14 cellular contexts compared by ENCODE assay signal in the genomic region with DNA sequence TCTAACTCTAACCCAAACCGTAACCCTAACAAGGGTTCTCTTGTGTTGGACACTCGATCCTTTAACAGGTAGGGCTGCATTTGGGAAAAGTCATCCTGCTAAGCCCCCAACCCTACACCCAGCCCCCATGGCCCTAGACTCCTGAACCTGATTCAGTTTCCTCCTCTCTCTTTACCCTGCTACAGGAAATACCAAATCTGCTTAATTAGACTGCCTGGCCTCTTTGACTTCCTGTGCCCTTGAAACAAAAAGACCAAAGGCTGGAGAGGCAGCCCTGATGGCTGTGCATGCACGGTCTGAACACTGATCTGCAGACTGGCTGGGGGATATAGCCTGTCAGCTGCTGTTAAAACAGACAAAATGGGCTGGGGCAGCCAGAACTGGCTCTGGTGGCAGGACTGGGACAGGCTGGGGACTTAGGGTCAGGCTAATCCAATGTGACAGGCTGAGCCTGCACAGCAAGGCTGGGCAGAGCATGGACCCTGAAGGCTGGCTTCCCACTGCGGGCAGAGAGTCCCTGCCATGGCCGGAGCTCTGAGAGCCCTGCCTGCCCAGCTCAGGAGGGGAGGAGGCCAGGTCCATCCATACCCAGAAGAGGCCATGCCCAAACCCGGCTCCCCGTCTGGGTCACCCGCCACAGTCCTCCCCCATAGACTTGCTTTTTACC. TPM values are rescaled to one million over a fixed set of nuclear protein-coding genes. Genes with fewer than 3 reads are reported as not detected.
A peak's percentile ranks its signal among the peaks of the same experiment; 100 is the strongest.
DNase-seq lines count a peak whose midpoint lies in the region; ATAC-seq, FAIRE-seq and TF ChIP-seq lines count a peak whose summit lies in the region.
"Had no signal": no experiment of that assay in that cellular context is flagged by ENCODE, and none has a peak within 500 bp of the region (broad histone marks: within the 10 kb centered on the region; RNA-seq: fewer than 3 reads in every experiment).

No MANE protein-coding gene starts in this region.

- peak; percentile 88 for ATAC-seq in HepG2
- no peak for ATAC-seq in HG03159 (IDR thresholded peaks at IDR 0.05; ENCODE audit: unreplicated experiment)

- H3K36me3 ChIP-seq in HepG2 (replicated peaks in 1 of 2; ENCODE audit: control insufficient read depth in 1 of 2, insufficient read depth in 2 of 2, low read length in 2 of 2), result no peaks in the 10 kb centered on the region
- H3K36me3 ChIP-seq: left ventricle myocardium inferior, sigmoid colon had no signal

- peak overlapping the region; percentile 87 for H3K27ac Mint-ChIP-seq in T-helper 1 cell treated with Interleukin-12 subunit alpha and Interleukin-12 subunit beta and Interleukin-4 antibody, amounts not matched to agents 30 μg/mL and 1 μg/mL, for 36 hours

- DNase-seq in AML-193 (lab: John Stamatoyannopoulos, UW), result peak; percentile 24 to 29
- DNase-seq in ELF-1 (ENCODE audit: low read depth, low spot score), result peak; percentile 33
- peak; percentile 83 for DNase-seq in HepG2 (ENCODE audit: low spot score)
- no peak for DNase-seq in COLO668 (lab: John Stamatoyannopoulos, UW; ENCODE audit: unreplicated experiment)
- no peak for DNase-seq in NCI-H1092 treated with DMSO at 0.1 percent for 48 hours (lab: John Stamatoyannopoulos, UW)
- no peak for DNase-seq in cerebellar nuclear complex (lab: John Stamatoyannopoulos, UW)
- DNase-seq: DMS 273 treated with DMSO at 0.1 percent for 48 hours, left ventricle myocardium inferior, PC-9, sigmoid colon had no signal

- no peaks in the 10 kb centered on the region for H4K20me1 ChIP-seq in HepG2 (ENCODE audit: insufficient read depth, low read length)

- H3K27me3 Mint-ChIP-seq in T-helper 1 cell treated with Interleukin-12 subunit alpha and Interleukin-12 subunit beta and Interleukin-4 antibody, amounts not matched to agents 30 μg/mL and 1 μg/mL, for 36 hours (ENCODE audit: low read depth), result no peaks in the 10 kb centered on the region

- H3K9me3 Mint-ChIP-seq in T-helper 1 cell treated with Interleukin-12 subunit alpha and Interleukin-12 subunit beta and Interleukin-4 antibody, amounts not matched to agents 30 μg/mL and 1 μg/mL, for 36 hours, result no peaks in the 10 kb centered on the region

- TF ChIP-seq CTCF in HepG2 (CRISPR knock-in tag; IDR thresholded peaks at IDR 0.05), result no peak

- no TSS peak for BruUV-seq in HepG2 (replicated peaks; lab: Mats Ljungman, UMichigan)

- no peak overlapping the region for H3K9ac ChIP-seq in HepG2 (ENCODE audit: insufficient read depth, low read depth, low read length)

- no peaks in the 10 kb centered on the region for H3K27me3 ChIP-seq in HepG2 (ENCODE audit: control insufficient read depth in 1 of 2, insufficient read depth in 2 of 2, low read length in 2 of 2)
- H3K27me3 ChIP-seq: sigmoid colon had no signal

- intact Hi-C loops in HepG2 (cut with micrococcal nuclease; ENCODE audit: unreplicated experiment), result loop anchor here (5.0 kb wide), 1 partner anchor 45 kb away; no protein-coding TSS in a partner anchor

- peak overlapping the region; percentile 77 for H3K4me3 Mint-ChIP-seq in T-helper 1 cell treated with Interleukin-12 subunit alpha and Interleukin-12 subunit beta and Interleukin-4 antibody, amounts not matched to agents 30 μg/mL and 1 μg/mL, for 36 hours

- no peak for FAIRE-seq in HepG2 (lab: Jason Lieb, UNC)

- 58% methylated on average over 6 of the region's 8 CpGs for WGBS in HepG2 (ENCODE audit: low lambda C conversion rate)

- no peak overlapping the region; a peak in 1 of 6 replicates for H3K4me3 ChIP-seq in HepG2 (replicated peaks in 1 of 3; ENCODE audit: insufficient read depth in 1 of 3, low read depth in 2 of 3, low read length in 3 of 3)
- H3K4me3 ChIP-seq: left ventricle myocardium inferior, PC-9, sigmoid colon had no signal

- in situ Hi-C loops in HepG2 (cut with HindIII; ENCODE audit: extremely low pct_ligation_motif_present, low pct_unique_long_range_greater_than_20kb), result no loop called here

- H3K4me1 Mint-ChIP-seq in T-helper 1 cell treated with Interleukin-12 subunit alpha and Interleukin-12 subunit beta and Interleukin-4 antibody, amounts not matched to agents 30 μg/mL and 1 μg/mL, for 36 hours (ENCODE audit: low read depth), result peaks cover 24% of the 10 kb centered on the region

- peaks cover 92% of the 10 kb centered on the region for H3K4me1 ChIP-seq in HepG2 (ENCODE audit: insufficient read depth, low read length)
- H3K4me1 ChIP-seq: left ventricle myocardium inferior had no signal

- no peaks in the 10 kb centered on the region for H3K9me3 ChIP-seq in HepG2 (ENCODE audit: low read length)
- H3K9me3 ChIP-seq: left ventricle myocardium inferior, sigmoid colon had no signal

- H3K36me3 Mint-ChIP-seq in T-helper 1 cell treated with Interleukin-12 subunit alpha and Interleukin-12 subunit beta and Interleukin-4 antibody, amounts not matched to agents 30 μg/mL and 1 μg/mL, for 36 hours (ENCODE audit: low read depth), result peaks cover 3% of the 10 kb centered on the region

- peak in 1 of 2 experiments; percentile 77; a peak in 2 of 4 replicates for TF ChIP-seq EP300 in HepG2 (IDR thresholded peaks at IDR 0.05; ENCODE audit: low read depth in 2 of 2, low read length in 2 of 2)
- peak; percentile 38; the same call in 1 of the 2 replicates for TF ChIP-seq EP300 in HepG2 (CRISPR knock-in tag; IDR thresholded peaks at IDR 0.05; ENCODE audit: borderline replicate concordance)

- peak overlapping the region; percentile 58 for H3K4me2 ChIP-seq in HepG2 (ENCODE audit: low read depth, low read length)
- H3K4me2 ChIP-seq: PC-9 had no signal

- H3K27ac ChIP-seq in HepG2 (ENCODE audit: extremely low read length, insufficient read depth, low read length), result peak overlapping the region; percentile 81
- H3K27ac ChIP-seq: left ventricle myocardium inferior, PC-9 had no signal

- no peak for TF ChIP-seq RAD21 in HepG2 (CRISPR knock-in tag; IDR thresholded peaks at IDR 0.05)

- POLR2A ChIA-PET in HepG2 (lab: Yijun Ruan, JAX), result no interaction called here

- H3K79me2 ChIP-seq in HepG2 (ENCODE audit: insufficient read depth, low read length), result no peaks in the 10 kb centered on the region

- TF ChIP-seq POLR2A in HepG2 (IDR thresholded peaks at IDR 0.05; ENCODE audit: insufficient read depth in 1 of 2, low read depth in 2 of 2, low read length in 2 of 2), result peak in 1 of 2 experiments; percentile 49; a peak in 2 of 4 replicates

- CTCF ChIA-PET in HepG2 (lab: Yijun Ruan, JAX; ENCODE audit: low intra/inter-chr PET ratio, low total read pairs), result no interaction called here

- H2AFZ ChIP-seq in HepG2 (ENCODE audit: low read length), result no peak overlapping the region
- H2AFZ ChIP-seq: PC-9 had no signal

TF ChIP-seq in HepG2, 621 proteins besides CTCF, POLR2A, EP300 and RAD21 (continues in another document):
- TF ChIP-seq MXD4 (CRISPR knock-in tag; IDR thresholded peaks at IDR 0.05) (no peak), ZNF552 (CRISPR knock-in tag; IDR thresholded peaks at IDR 0.05; ENCODE audit: borderline replicate concordance) (no peak), KDM4B (CRISPR knock-in tag; IDR thresholded peaks at IDR 0.05) (no peak), THAP11 (CRISPR knock-in tag; IDR thresholded peaks at IDR 0.05) (no peak), MAFG (CRISPR knock-in tag; IDR thresholded peaks at IDR 0.05) (no peak), BHLHE40 (IDR thresholded peaks at IDR 0.05; ENCODE audit: low read length) (no peak)
- TF ChIP-seq, protein P1, sequence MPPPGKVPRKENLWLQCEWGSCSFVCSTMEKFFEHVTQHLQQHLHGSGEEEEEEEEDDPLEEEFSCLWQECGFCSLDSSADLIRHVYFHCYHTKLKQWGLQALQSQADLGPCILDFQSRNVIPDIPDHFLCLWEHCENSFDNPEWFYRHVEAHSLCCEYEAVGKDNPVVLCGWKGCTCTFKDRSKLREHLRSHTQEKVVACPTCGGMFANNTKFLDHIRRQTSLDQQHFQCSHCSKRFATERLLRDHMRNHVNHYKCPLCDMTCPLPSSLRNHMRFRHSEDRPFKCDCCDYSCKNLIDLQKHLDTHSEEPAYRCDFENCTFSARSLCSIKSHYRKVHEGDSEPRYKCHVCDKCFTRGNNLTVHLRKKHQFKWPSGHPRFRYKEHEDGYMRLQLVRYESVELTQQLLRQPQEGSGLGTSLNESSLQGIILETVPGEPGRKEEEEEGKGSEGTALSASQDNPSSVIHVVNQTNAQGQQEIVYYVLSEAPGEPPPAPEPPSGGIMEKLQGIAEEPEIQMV (CRISPR knock-in tag; IDR thresholded peaks at IDR 0.05; ENCODE audit: low read depth), result no peak
- TF ChIP-seq, protein P2, sequence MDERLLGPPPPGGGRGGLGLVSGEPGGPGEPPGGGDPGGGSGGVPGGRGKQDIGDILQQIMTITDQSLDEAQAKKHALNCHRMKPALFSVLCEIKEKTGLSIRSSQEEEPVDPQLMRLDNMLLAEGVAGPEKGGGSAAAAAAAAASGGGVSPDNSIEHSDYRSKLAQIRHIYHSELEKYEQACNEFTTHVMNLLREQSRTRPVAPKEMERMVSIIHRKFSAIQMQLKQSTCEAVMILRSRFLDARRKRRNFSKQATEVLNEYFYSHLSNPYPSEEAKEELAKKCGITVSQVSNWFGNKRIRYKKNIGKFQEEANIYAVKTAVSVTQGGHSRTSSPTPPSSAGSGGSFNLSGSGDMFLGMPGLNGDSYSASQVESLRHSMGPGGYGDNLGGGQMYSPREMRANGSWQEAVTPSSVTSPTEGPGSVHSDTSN (CRISPR knock-in tag; IDR thresholded peaks at IDR 0.05), result no peak

RNA-seq across cellular contexts. Expression of gene MSMB, which starts 51.0 kb away (rescaled TPM):
- not detected in 2 replicates for total RNA-seq in HepG2 (2016; rRNA removed; fragmentation: Illumina TruSeq; extraction: Trizol)
- total RNA-seq in HepG2 (2016; cell fraction: cytosol; rRNA removed; fragmentation: Illumina TruSeq; extraction: Trizol; ENCODE audit: low read depth), result not detected in 2 replicates
- not detected in 2 replicates for total RNA-seq in HepG2 (2016; cell fraction: insoluble cytoplasmic fraction; rRNA removed; fragmentation: Illumina TruSeq; extraction: Trizol)
- total RNA-seq in HepG2 (2016; cell fraction: membrane; rRNA removed; fragmentation: Illumina TruSeq; extraction: Trizol), result not detected in 2 replicates
- total RNA-seq in HepG2 (2016; cell fraction: nucleus; rRNA removed; fragmentation: Illumina TruSeq; extraction: Trizol), result not detected in 2 replicates
- 0.84 and 1.3 TPM in 2 replicates for polyA plus RNA-seq in HepG2 (2011; rRNA removed)
- not detected in 2 replicates for polyA plus RNA-seq in HepG2 (2011; cell fraction: cytosol; rRNA removed)
- polyA plus RNA-seq in HepG2 (2011; cell fraction: nucleus; rRNA removed), result not detected in 2 replicates
- polyA plus RNA-seq in HepG2 (2012), result 4.1 and 8.1 TPM in 2 replicates
- not detected in 2 replicates for polyA plus RNA-seq in HepG2 (2016; cell fraction: cytosol; fragmentation: Illumina TruSeq; extraction: Trizol; ENCODE audit: low read depth)
- polyA plus RNA-seq in HepG2 (2016; cell fraction: insoluble cytoplasmic fraction; fragmentation: Illumina TruSeq; extraction: Trizol; ENCODE audit: low read depth), result not detected in 2 replicates
- polyA plus RNA-seq in HepG2 (2016; cell fraction: membrane; fragmentation: Illumina TruSeq; extraction: Trizol; ENCODE audit: low read depth), result not detected in 2 replicates
- polyA plus RNA-seq in HepG2 (2016; cell fraction: nucleus; fragmentation: Illumina TruSeq; extraction: Trizol; ENCODE audit: insufficient read depth, low read depth), result not detected in 2 replicates
- not detected in 2 replicates for polyA minus RNA-seq in HepG2 (2011; rRNA and poly(A)+ RNA removed; ENCODE audit: low replicate concordance)
- polyA minus RNA-seq in HepG2 (2011; cell fraction: cytosol; rRNA and poly(A)+ RNA removed), result not detected in 2 replicates
- not detected in 2 replicates for polyA minus RNA-seq in HepG2 (2011; cell fraction: nucleus; rRNA and poly(A)+ RNA removed)
- total RNA-seq: cardiac septum, fibroblast of villous mesenchyme, left ventricle myocardium inferior, PC-9, sigmoid colon had no signal
- polyA plus RNA-seq: sigmoid colon had no signal

Comparison
In these comparisons a context has a peak if more than half of its experiments do, and no peak if none do; other contexts are left out.
1. DNase-seq: peak in AML-193 (2 of 2), ELF-1 (single experiment) and HepG2 (single experiment); none in COLO668 (single experiment), NCI-H1092 treated with DMSO at 0.1 percent for 48 hours (single experiment) and cerebellar nuclear complex (0 of 2).